8 cellular contexts compared by ENCODE assay signal in genomic region chr22:50473855-50474671, GRCh38. TPM values are rescaled to one million over a fixed set of nuclear protein-coding genes. Genes with fewer than 3 reads are reported as not detected.
DNase-seq lines count a peak whose midpoint lies in the region; ATAC-seq, FAIRE-seq and TF ChIP-seq lines count a peak whose summit lies in the region.

No MANE protein-coding gene starts in this region.

- H3K27me3 ChIP-seq in BLaER1: no peaks in the 10 kb centered on the region; the same call in 1 of the 2 replicates
- no peaks in the 10 kb centered on the region for H3K27me3 ChIP-seq in HUES48 (ENCODE audit: control insufficient read depth, insufficient read depth, low read length)
- peaks cover 0 to 3% (median under 1%) of the 10 kb centered on the region in 3 donors for H3K27me3 ChIP-seq in psoas muscle (ENCODE audit: insufficient read depth in 3 of 3, low read length in 2 of 3)

- H3K4me1 ChIP-seq in BLaER1 (peaks cover 86% of the 10 kb centered on the region), HUES48 (ENCODE audit: control insufficient read depth, insufficient read depth, low read length) (peaks cover 15% of the 10 kb centered on the region), psoas muscle (peaks cover 47% of the 10 kb centered on the region)

- peaks cover 14% of the 10 kb centered on the region for H3K27me3 Mint-ChIP-seq in glutamatergic neuron (ENCODE audit: unreplicated experiment)

- peak; percentile 60 to 72 for DNase-seq in activated T-cell treated with anti-CD3 and anti-CD28 coated beads, Interleukin-2, amount 50 U/mL, for 48 hours
- DNase-seq in glutamatergic neuron (peak; percentile 66), psoas muscle (peak in 1 of 2 donors; percentile 40), D721Med (ENCODE audit: insufficient read length, low spot score) (no peak)

- ATAC-seq in psoas muscle (peak; percentile 3 to 38 (median 12)), GM18907 (IDR thresholded peaks at IDR 0.05; ENCODE audit: unreplicated experiment) (no peak), GM18520 (IDR thresholded peaks at IDR 0.05; ENCODE audit: unreplicated experiment) (no peak)

- H3K27ac ChIP-seq in BLaER1: peak overlapping the region; percentile 91
- no peak overlapping the region for H3K27ac ChIP-seq in HUES48 (ENCODE audit: low read depth, low read length)
- H3K27ac ChIP-seq in psoas muscle: peak overlapping the region; percentile 66

- peak overlapping the region; percentile 95 for H3K4me2 ChIP-seq in BLaER1

- H4K20me1 ChIP-seq in BLaER1: peaks cover 47% of the 10 kb centered on the region

- H3K4me3 ChIP-seq in BLaER1: peak overlapping the region; percentile 84
- peak overlapping the region; percentile 75 for H3K4me3 ChIP-seq in HUES48 (ENCODE audit: low read depth, low read length)
- peak overlapping the region; percentile 88 for H3K4me3 ChIP-seq in psoas muscle

- no peak for FAIRE-seq in D721Med (lab: Jason Lieb, UNC)

- H3K9ac ChIP-seq in BLaER1 (peak overlapping the region; percentile 94), HUES48 (ENCODE audit: low read depth, low read length) (peak overlapping the region; percentile 51; the same call in 1 of the 2 replicates)

- H3K36me3 Mint-ChIP-seq in glutamatergic neuron (ENCODE audit: unreplicated experiment): no peaks in the 10 kb centered on the region

- H3K4me3 Mint-ChIP-seq in glutamatergic neuron (ENCODE audit: unreplicated experiment): peak overlapping the region; percentile 99

- H3K9me3 Mint-ChIP-seq in glutamatergic neuron (ENCODE audit: unreplicated experiment): peaks cover 14% of the 10 kb centered on the region

- H3K4me1 Mint-ChIP-seq in glutamatergic neuron (ENCODE audit: low read depth, unreplicated experiment): peaks cover 32% of the 10 kb centered on the region

- peak overlapping the region; percentile 90 for H3K27ac Mint-ChIP-seq in glutamatergic neuron (ENCODE audit: unreplicated experiment)

- intact Hi-C loops in psoas muscle (cut with DNase I): no loop called here

- TF ChIP-seq CTCF in glutamatergic neuron (IDR thresholded peaks at IDR 0.05; ENCODE audit: partially characterized antibody, unreplicated experiment): no peak
- no peak for TF ChIP-seq CTCF in psoas muscle (IDR thresholded peaks at IDR 0.05)
- no peak for TF ChIP-seq CTCF in D721Med (IDR thresholded peaks at IDR 0.05; ENCODE audit: insufficient read depth, missing control alignments)

- H3K9me3 ChIP-seq in BLaER1: no peaks in the 10 kb centered on the region
- H3K9me3 ChIP-seq in HUES48 (ENCODE audit: control insufficient read depth, insufficient read depth, low read length): no peaks in the 10 kb centered on the region
- no peaks in the 10 kb centered on the region for H3K9me3 ChIP-seq in psoas muscle

- 5 to 8% (median 5%) methylated on average over 40 to 62 of the region's 62 CpGs for WGBS in psoas muscle, 3 donors

- H3K36me3 ChIP-seq in BLaER1 (no peaks in the 10 kb centered on the region), HUES48 (ENCODE audit: control insufficient read depth, insufficient read depth, low read length) (no peaks in the 10 kb centered on the region), psoas muscle (ENCODE audit: insufficient read depth in 1 of 2, low read depth in 1 of 2) (no peaks in the 10 kb centered on the region)

RNA-seq across cellular contexts. Expression of gene SBF1, which starts 0.8 kb away (rescaled TPM):
- total RNA-seq in glutamatergic neuron (ENCODE audit: unreplicated experiment) (206 TPM), psoas muscle (10 to 100 TPM; 75.3 to 98.0 (median 82.8) TPM)
- 10 to 100 TPM; 42.1 to 58.6 (median 54.9) TPM for polyA plus RNA-seq in psoas muscle

RNA-seq across cellular contexts. Expression of gene ADM2, which starts 7.3 kb away (rescaled TPM):
- total RNA-seq in glutamatergic neuron (ENCODE audit: unreplicated experiment): 37.6 TPM
- under 1 TPM in 1 of 4 donors, not detected in 3; 0.21 TPM for total RNA-seq in psoas muscle
- polyA plus RNA-seq in psoas muscle: under 1 TPM in 2 of 3 donors, not detected in 1; 0.01 to 0.05 TPM

RNA-seq across cellular contexts. Expression of gene MIOX, which starts 12.6 kb away (rescaled TPM):
- total RNA-seq in glutamatergic neuron (ENCODE audit: unreplicated experiment) (4.0 TPM), psoas muscle (not detected)
- polyA plus RNA-seq in psoas muscle: not detected

RNA-seq across cellular contexts. Expression of gene LMF2, which starts 33.4 kb away (rescaled TPM):
- total RNA-seq in glutamatergic neuron (ENCODE audit: unreplicated experiment): 62.2 TPM
- 10 to 100 TPM; 16.7 to 18.6 (median 17.3) TPM for total RNA-seq in psoas muscle
- polyA plus RNA-seq in psoas muscle: 10 to 100 TPM; 14.9 to 24.1 (median 15.6) TPM

RNA-seq across cellular contexts. Expression of gene NCAPH2, which starts 34.0 kb away (rescaled TPM):
- total RNA-seq in glutamatergic neuron (ENCODE audit: unreplicated experiment) (52.9 TPM), psoas muscle (10 to 100 TPM; 19.2 to 24.2 (median 21.7) TPM)
- polyA plus RNA-seq in psoas muscle: 10 to 100 TPM; 21.8 to 26.3 (median 23.7) TPM

Comparison
In these comparisons a context has a peak if more than half of its experiments do, and no peak if none do; other contexts are left out.
1. ATAC-seq: peak in psoas muscle (4 of 4); none in GM18907 (single experiment) and GM18520 (single experiment).
2. RNA of gene ADM2, which starts 7.3 kb away (total RNA-seq): 37.6 TPM in glutamatergic neuron (single experiment); 0.21 TPM in psoas muscle; every median in the first group is over 10 times any median in the second.
3. Peak in every context shown above with its lines, with median percentiles within 50 percentile points of each other: H3K4me3 ChIP-seq.